Comparison of ENCODE assay signal across 21 cellular contexts in genomic region chr5:151469386-151469785, GRCh38. TPM values are rescaled to one million over a fixed set of nuclear protein-coding genes. Genes with fewer than 3 reads are reported as not detected.
DNase-seq lines count a peak whose midpoint lies in the region; ATAC-seq and TF ChIP-seq lines count a peak whose summit lies in the region.
"Had no signal": no experiment of that assay in that cellular context is flagged by ENCODE, and none has a peak within 500 bp of the region (broad histone marks: within the 10 kb centered on the region; RNA-seq: fewer than 3 reads in every experiment).

No MANE protein-coding gene starts in this region.

- TF ChIP-seq POLR2A in IMR-90 (IDR thresholded peaks at IDR 0.05; ENCODE audit: low read depth, low read length) = no peak
- no peak for TF ChIP-seq POLR2A in testis (IDR thresholded peaks at IDR 0.05)
- TF ChIP-seq POLR2A in suprapubic skin (IDR thresholded peaks at IDR 0.05) = no peak
- no peak for TF ChIP-seq POLR2A in GM18505 (IDR thresholded peaks at IDR 0.05; ENCODE audit: borderline replicate concordance, extremely low read depth, insufficient read depth, insufficient read length)

- H2BK20ac ChIP-seq in IMR-90 (ENCODE audit: low read depth, low read length) = peak overlapping the region; percentile 79; the same call in 1 of the 2 replicates

- H3K4me1 ChIP-seq in IMR-90 (ENCODE audit: control insufficient read depth, insufficient read depth, low read length) (peaks cover 12% of the 10 kb centered on the region), fibroblast of lung (ENCODE audit: control insufficient read depth, extremely low read depth, insufficient read depth, low read length) (peaks cover 12% of the 10 kb centered on the region), testis (no peaks in the 10 kb centered on the region), suprapubic skin (no peaks in the 10 kb centered on the region)
- H3K4me1 ChIP-seq: A549, BLaER1, Caco-2, Peyer's patch, SJCRH30 had no signal

- peaks cover 0 to 3% of the 10 kb centered on the region in 2 experiments; a peak in 1 of 4 replicates for H3K79me1 ChIP-seq in IMR-90 (ENCODE audit: low read depth in 1 of 2, low read length in 2 of 2)

- ATAC-seq in IMR-90 (ENCODE audit: low read depth) (peak; percentile 85), GM18505 (IDR thresholded peaks at IDR 0.05; ENCODE audit: unreplicated experiment) (no peak)
- ATAC-seq: A549 had no signal

- dilution Hi-C loops in IMR-90 (cut with HindIII; ENCODE audit: low sequenced_read_pairs, unreplicated experiment) = no loop called here

- H2AK9ac ChIP-seq in IMR-90 (replicated peaks; ENCODE audit: low read depth, low read length, poor library complexity) = no peak overlapping the region

- no peak for TF ChIP-seq EP300 in suprapubic skin (IDR thresholded peaks at IDR 0.05)

- H2AK5ac ChIP-seq in IMR-90 (ENCODE audit: low read depth, low read length) = no peak overlapping the region

- BruUV-seq in IMR-90 (replicated peaks; lab: Mats Ljungman, UMichigan) = no TSS peak

- H3K23ac ChIP-seq in IMR-90 (ENCODE audit: low read depth, low read length) = no peak overlapping the region

- peaks cover 7% of the 10 kb centered on the region; the same call in 1 of the 2 replicates for H3K9me1 ChIP-seq in IMR-90 (ENCODE audit: insufficient read depth, low read length)

- H4K20me1 ChIP-seq in IMR-90 (ENCODE audit: insufficient read depth, low read length) = no peaks in the 10 kb centered on the region
- no peaks in the 10 kb centered on the region for H4K20me1 ChIP-seq in fibroblast of lung (ENCODE audit: control insufficient read depth, extremely low read depth, insufficient read depth, low read length)
- H4K20me1 ChIP-seq: BLaER1 had no signal

- H3K36me3 ChIP-seq in IMR-90 (ENCODE audit: control insufficient read depth, insufficient read depth, low read length) = peaks cover 20% of the 10 kb centered on the region
- H3K36me3 ChIP-seq in fibroblast of lung (ENCODE audit: control insufficient read depth, insufficient read depth, low read length) = peaks cover 6% of the 10 kb centered on the region
- no peaks in the 10 kb centered on the region for H3K36me3 ChIP-seq in testis (ENCODE audit: low read depth, missing control alignments)
- H3K36me3 ChIP-seq in suprapubic skin = peaks cover 68% of the 10 kb centered on the region
- H3K36me3 ChIP-seq: SJCRH30 had no signal

- H2BK15ac ChIP-seq in IMR-90 (ENCODE audit: low read depth, low read length) = no peak overlapping the region

- H4K8ac ChIP-seq in IMR-90 (ENCODE audit: low read depth in 2 of 2, low read length in 2 of 2) = 0 out of 4 replicates have a peak overlapping the region, but pooled peaks of 1 of the 2 experiments have one; percentile 54

- H2BK120ac ChIP-seq in IMR-90 (ENCODE audit: low read depth, low read length) = peak overlapping the region; percentile 89

- TF ChIP-seq CTCF in 22Rv1 (IDR thresholded peaks at IDR 0.05) = no peak
- TF ChIP-seq CTCF in IMR-90 (conservative IDR thresholded peaks at IDR 0.05; ENCODE audit: low read depth, low read length) = no peak
- TF ChIP-seq CTCF in fibroblast of lung (conservative IDR thresholded peaks at IDR 0.05 in 1 of 2, IDR thresholded peaks at IDR 0.05 in 1 of 2; ENCODE audit: low read depth in 1 of 2, low read length in 2 of 2) = no peak
- TF ChIP-seq CTCF in testis (IDR thresholded peaks at IDR 0.05) = no peak
- no peak for TF ChIP-seq CTCF in suprapubic skin (IDR thresholded peaks at IDR 0.05)

- DNase-seq in EH (ENCODE audit: low read depth) (peak; percentile 66), IMR-90 (peak; percentile 58), fibroblast of lung (ENCODE audit: low read depth in 2 of 2) (peak in 1 of 2 donors; percentile 19), testis (no peak), suprapubic skin (ENCODE audit: low spot score in 2 of 2) (no peak), midbrain (lab: John Stamatoyannopoulos, UW) (no peak)
- DNase-seq: CD4-positive, alpha-beta T cell; DMS 273 treated with DMSO at 0.1 percent for 48 hours; GF-D8; GOT3; Karpas-422; MV-4-11; NCI-H1694; NCI-H446; Peyer's patch; SJCRH30 had no signal

- H3K4ac ChIP-seq in IMR-90 (ENCODE audit: low read depth, low read length) = peak overlapping the region; percentile 59; the same call in 1 of the 2 replicates

- no peak overlapping the region for H3K14ac ChIP-seq in IMR-90 (replicated peaks; ENCODE audit: low read depth, low read length)

- no peak overlapping the region; the same call in 1 of the 2 replicates for H4K91ac ChIP-seq in IMR-90 (ENCODE audit: insufficient read depth, low read depth, low read length)

- in situ Hi-C loops in IMR-90 (cut with MboI; ENCODE audit: low sequenced_read_pairs) = no loop called here

- no peaks in the 10 kb centered on the region for H3K79me2 ChIP-seq in fibroblast of lung (ENCODE audit: control insufficient read depth, insufficient read depth, low read length)

- H3K9me3 ChIP-seq in IMR-90 (ENCODE audit: control insufficient read depth, insufficient read depth, low read length) (no peaks in the 10 kb centered on the region), fibroblast of lung (ENCODE audit: control insufficient read depth, insufficient read depth, low read depth, low read length) (no peaks in the 10 kb centered on the region), testis (no peaks in the 10 kb centered on the region), suprapubic skin (no peaks in the 10 kb centered on the region)
- H3K9me3 ChIP-seq: A549, BLaER1, Caco-2, Peyer's patch, SJCRH30 had no signal

- H2AFZ ChIP-seq in IMR-90 (replicated peaks; ENCODE audit: low read length, poor library complexity) (no peak overlapping the region), fibroblast of lung (ENCODE audit: low read length) (no peak overlapping the region)

- peak overlapping the region; percentile 89 for H3K4me2 ChIP-seq in IMR-90 (ENCODE audit: low read depth, low read length)
- H3K4me2 ChIP-seq in fibroblast of lung (ENCODE audit: extremely low read depth, insufficient read depth, low read length) = peak overlapping the region; percentile 32
- H3K4me2 ChIP-seq: A549, BLaER1 had no signal

- peak overlapping the region; percentile 97; the same call in 1 of the 2 replicates for H3K18ac ChIP-seq in IMR-90 (ENCODE audit: low read depth, low read length)

- no peak for TF ChIP-seq RAD21 in IMR-90 (IDR thresholded peaks at IDR 0.05; ENCODE audit: low read length)

- no peak overlapping the region for H3K9ac ChIP-seq in IMR-90 (ENCODE audit: low read depth, low read length)
- H3K9ac ChIP-seq in fibroblast of lung (ENCODE audit: insufficient read depth, low read length) = no peak overlapping the region
- H3K9ac ChIP-seq: BLaER1 had no signal

- peak overlapping the region; percentile 88 for H2BK5ac ChIP-seq in IMR-90 (ENCODE audit: low read depth, low read length, poor library complexity, severe bottlenecking)

- POLR2A ChIA-PET in IMR-90 (lab: Charles Lee; ENCODE audit: unreplicated experiment) = no interaction called here

- peak overlapping the region; percentile 98; the same call in 1 of the 2 replicates for H4K5ac ChIP-seq in IMR-90 (ENCODE audit: low read depth, low read length)

- CTCF ChIA-PET in IMR-90 (lab: Yijun Ruan, JAX) = interaction anchor here (0.7 kb wide), 1 partner anchor 1974 kb away, joined by 3 read pairs; no protein-coding TSS in a partner anchor

- H3K27me3 ChIP-seq in IMR-90 (ENCODE audit: control insufficient read depth, insufficient read depth, low read length) (no peaks in the 10 kb centered on the region), fibroblast of lung (ENCODE audit: control insufficient read depth, insufficient read depth, low read length) (no peaks in the 10 kb centered on the region), testis (no peaks in the 10 kb centered on the region), suprapubic skin (no peaks in the 10 kb centered on the region)
- H3K27me3 ChIP-seq: BLaER1, Peyer's patch, SJCRH30 had no signal

- H3K4me3 ChIP-seq in IMR-90 (ENCODE audit: insufficient read depth, low read depth, low read length) (no peak overlapping the region), fibroblast of lung (replicated peaks in 1 of 4; ENCODE audit: control extremely low read depth in 1 of 4, insufficient read depth in 1 of 4, low read depth in 3 of 4, low read length in 4 of 4) (no peak overlapping the region), testis (no peak overlapping the region), suprapubic skin (no peak overlapping the region)
- H3K4me3 ChIP-seq: A549, BLaER1, Peyer's patch, SJCRH30 had no signal

- intact Hi-C loops in IMR-90 (cut with micrococcal nuclease) (no loop called here), testis (cut with DNase I; ENCODE audit: low total_unique reads) (no loop called here)

- no peak overlapping the region for H3K56ac ChIP-seq in IMR-90 (ENCODE audit: extremely low read depth, insufficient read depth, low read length)

- H3K27ac ChIP-seq in 22Rv1 (peak overlapping the region; percentile 53), IMR-90 (ENCODE audit: insufficient read depth, low read length) (peak overlapping the region; percentile 89; the same call in 1 of the 2 replicates), fibroblast of lung (ENCODE audit: insufficient read depth, low read length) (no peak overlapping the region), testis (no peak overlapping the region), suprapubic skin (no peak overlapping the region)
- H3K27ac ChIP-seq: A549, BLaER1, Peyer's patch, SJCRH30 had no signal

TF ChIP-seq in IMR-90, 13 proteins besides CTCF, POLR2A, EP300 and RAD21 (continues in another document):
- TF ChIP-seq MXI1 (IDR thresholded peaks at IDR 0.05; ENCODE audit: borderline replicate concordance, low read depth, low read length) = no peak
- TF ChIP-seq CEBPB (IDR thresholded peaks at IDR 0.05; ENCODE audit: low read depth, low read length) = no peak
- TF ChIP-seq NFE2L2 (IDR thresholded peaks at IDR 0.05; ENCODE audit: low read depth, low read length) = no peak
- no peak for TF ChIP-seq BHLHE40 (IDR thresholded peaks at IDR 0.05; ENCODE audit: low read depth, low read length)
- no peak for TF ChIP-seq RCOR1 (IDR thresholded peaks at IDR 0.05; ENCODE audit: insufficient replicate concordance, low read length)

RNA-seq across cellular contexts. Expression of gene SLC36A1, which starts 22.0 kb away (rescaled TPM):
- 5.3 and 5.7 TPM in 2 replicates for total RNA-seq in IMR-90 (2012; rRNA removed)
- polyA plus RNA-seq in IMR-90 (2012; rRNA removed) = 8.7 and 9.4 TPM in 2 replicates
- polyA plus RNA-seq in IMR-90 (2012; cell fraction: cytosol; rRNA removed) = 5.4 and 5.6 TPM in 2 replicates
- 27.2 and 30.1 TPM in 2 replicates for polyA plus RNA-seq in IMR-90 (2012; cell fraction: nucleus; rRNA removed; ENCODE audit: low replicate concordance)
- 3.9 and 4.6 TPM in 2 replicates for total RNA-seq in fibroblast of lung
- 16.7 and 18.9 TPM in 2 replicates for polyA plus RNA-seq in fibroblast of lung
- 8.2 and 11.3 TPM in 2 replicates for polyA plus RNA-seq in fibroblast of lung (2012)
- 53.1 and 80.0 TPM in 2 replicates for polyA minus RNA-seq in fibroblast of lung (ENCODE audit: low replicate concordance)
- 10 to 100 TPM; 31.2 to 31.3 TPM for total RNA-seq in testis
- 33.4 TPM for polyA plus RNA-seq in testis (ENCODE audit: insufficient read depth, low read depth, low replicate concordance)
- total RNA-seq in suprapubic skin = 10 to 100 TPM in 1 of 4 donors, 1 to 10 TPM in 3; 7.2 to 16.5 (median 8.1) TPM

Comparison
In these comparisons a context has a peak if more than half of its experiments do, and no peak if none do; other contexts are left out.
1. H3K27ac ChIP-seq: peak in 22Rv1 (single experiment) and IMR-90 (single experiment); none in fibroblast of lung (single experiment), testis (0 of 2) and suprapubic skin (single experiment).
2. DNase-seq: peak in EH (single experiment) and IMR-90 (single experiment); none in testis (single experiment), suprapubic skin (0 of 2) and midbrain (single experiment).